In the genomic region with DNA sequence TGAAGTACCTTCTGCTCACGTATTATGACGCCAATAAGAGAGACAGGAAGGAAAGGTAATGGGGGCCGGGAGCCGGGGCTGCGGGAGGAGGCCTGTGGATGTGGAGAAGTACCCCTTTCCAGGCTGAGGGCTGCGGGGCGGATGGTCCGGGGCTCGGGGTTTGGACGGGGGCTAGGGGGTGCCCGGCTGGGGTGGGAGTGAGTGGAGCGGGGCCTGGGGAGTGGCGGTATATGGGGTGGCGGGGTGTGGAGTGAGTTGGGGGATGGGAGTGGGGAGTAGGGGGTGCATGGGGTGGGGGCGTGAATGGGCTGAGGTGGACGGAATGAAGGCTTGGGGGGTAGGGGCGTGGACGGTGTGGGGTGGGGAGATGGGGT, we compare ENCODE assay signal across 8 cellular contexts. TPM values are rescaled to one million over a fixed set of nuclear protein-coding genes. Genes with fewer than 3 reads are reported as not detected.
DNase-seq lines count a peak whose midpoint lies in the region; ATAC-seq and TF ChIP-seq lines count a peak whose summit lies in the region.
"Not testable (repeated sequence)": the region's sequence is repeated elsewhere in the genome, so short reads cannot be mapped to it uniquely, and the experiment has no call there.

No MANE protein-coding gene starts in this region.

- H3K9me2 ChIP-seq in hepatocyte (replicated peaks; ENCODE audit: insufficient read depth), result not testable (repeated sequence)

- peak; percentile 17 for ATAC-seq in GM21529 (IDR thresholded peaks at IDR 0.05; ENCODE audit: unreplicated experiment)
- ATAC-seq in activated T-helper 17 cell treated with anti-CD3 and anti-CD28 coated beads, Interleukin-2, amount 50 U/mL, for 72 hours (replicated peaks); naive B cell (ENCODE audit: low read depth in 2 of 2): not testable (repeated sequence)

- H4K20me1 ChIP-seq in OCI-LY3 (ENCODE audit: insufficient read depth, low read length); hepatocyte (ENCODE audit: insufficient read depth, poor library complexity, severe bottlenecking); smooth muscle cell (ENCODE audit: low read depth): not testable (repeated sequence)

- not testable (repeated sequence) for H3K79me2 ChIP-seq in OCI-LY3 (ENCODE audit: low read length); hepatocyte; smooth muscle cell (ENCODE audit: low read depth)

- not testable (repeated sequence) for H3K4me1 Mint-ChIP-seq in activated T-helper 17 cell treated with anti-CD3 and anti-CD28 coated beads, Interleukin-2, amount 50 U/mL, for 72 hours; naive B cell

- DNase-seq in A673 (ENCODE audit: low spot score); hepatocyte (ENCODE audit: low spot score); naive B cell; smooth muscle cell (lab: John Stamatoyannopoulos, UW; ENCODE audit: unreplicated experiment): not testable (repeated sequence)

- not testable (repeated sequence) for H3K9me3 ChIP-seq in A673 (ENCODE audit: low read depth, low read length, poor library complexity, severe bottlenecking); OCI-LY3 (ENCODE audit: insufficient read depth, low read length); duodenal mucosa (ENCODE audit: control insufficient read depth in 1 of 2, low read length in 2 of 2); hepatocyte (ENCODE audit: low read depth); smooth muscle cell (replicated peaks; ENCODE audit: low read depth)

- intact Hi-C loops in A673 (cut with micrococcal nuclease; ENCODE audit: unreplicated experiment), result loop anchor here (2.0 to 5.0 kb wide), 3 partner anchors 102 to 257 kb away; partner anchors contain the start of gene ANKRD39

- not testable (repeated sequence) for H3K9me3 Mint-ChIP-seq in activated T-helper 17 cell treated with anti-CD3 and anti-CD28 coated beads, Interleukin-2, amount 50 U/mL, for 72 hours; naive B cell

- not testable (repeated sequence) for H3K4me1 ChIP-seq in A673 (ENCODE audit: insufficient read depth, low read length, poor library complexity, severe bottlenecking); OCI-LY3 (ENCODE audit: low read length); duodenal mucosa (ENCODE audit: control insufficient read depth in 1 of 2, insufficient read depth in 2 of 2, low read length in 2 of 2); hepatocyte (ENCODE audit: insufficient read depth); smooth muscle cell (ENCODE audit: low read depth)

- peak overlapping the region; percentile 97 for H3K27ac Mint-ChIP-seq in activated T-helper 17 cell treated with anti-CD3 and anti-CD28 coated beads, Interleukin-2, amount 50 U/mL, for 72 hours
- H3K27ac Mint-ChIP-seq in naive B cell, result peak overlapping the region; percentile 89 to 99 (median 98)

- H3F3A ChIP-seq in smooth muscle cell (ENCODE audit: low read depth), result not testable (repeated sequence)

- peak overlapping the region; percentile 68 for H3K27ac ChIP-seq in A673 (ENCODE audit: low read depth, low read length, poor library complexity, severe bottlenecking)
- H3K27ac ChIP-seq in OCI-LY3 (ENCODE audit: low read length), result peak overlapping the region; percentile 75
- H3K27ac ChIP-seq in duodenal mucosa (ENCODE audit: low read depth, low read length), result peak overlapping the region; percentile 75
- peak overlapping the region; percentile 98 for H3K27ac ChIP-seq in hepatocyte
- H3K27ac ChIP-seq in smooth muscle cell (ENCODE audit: low read depth), result not testable (repeated sequence)

- H2AFZ ChIP-seq in OCI-LY3 (ENCODE audit: low read depth, low read length) (peak overlapping the region; percentile 68; the same call in 1 of the 2 replicates), hepatocyte (peak overlapping the region; percentile 76), smooth muscle cell (ENCODE audit: low read depth) (peak overlapping the region; percentile 67)

- TF ChIP-seq CTCF in A673 (conservative IDR thresholded peaks at IDR 0.05; ENCODE audit: low read depth, low read length); OCI-LY3 (IDR thresholded peaks at IDR 0.05; ENCODE audit: low read depth, low read length); hepatocyte (IDR thresholded peaks at IDR 0.05; ENCODE audit: poor library complexity); smooth muscle cell (IDR thresholded peaks at IDR 0.05; ENCODE audit: borderline replicate concordance, insufficient read depth, poor library complexity, severe bottlenecking): not testable (repeated sequence)

- not testable (repeated sequence) for BruUV-seq in A673 (replicated peaks; lab: Mats Ljungman, UMichigan)

- H3K27me3 Mint-ChIP-seq in activated T-helper 17 cell treated with anti-CD3 and anti-CD28 coated beads, Interleukin-2, amount 50 U/mL, for 72 hours, result not testable (repeated sequence)
- H3K27me3 Mint-ChIP-seq in naive B cell, result peaks cover 0 to 19% (median 6%) of the 10 kb centered on the region in 3 donors

- H3K4me2 ChIP-seq in OCI-LY3 (ENCODE audit: low read length), result peak overlapping the region; percentile 37
- peak overlapping the region; percentile 99 for H3K4me2 ChIP-seq in hepatocyte
- peak overlapping the region; percentile 80 for H3K4me2 ChIP-seq in smooth muscle cell

- peak overlapping the region; percentile 74 for H3K9ac ChIP-seq in OCI-LY3 (ENCODE audit: low read length)
- peak overlapping the region; percentile 51 to 79 for H3K9ac ChIP-seq in duodenal mucosa (ENCODE audit: low read depth in 1 of 2, low read length in 2 of 2)
- H3K9ac ChIP-seq in smooth muscle cell (ENCODE audit: low read depth), result not testable (repeated sequence)

- H3K36me3 ChIP-seq in A673 (ENCODE audit: insufficient read depth, low read length, poor library complexity, severe bottlenecking); OCI-LY3 (replicated peaks; ENCODE audit: low read depth, low read length); duodenal mucosa (ENCODE audit: control insufficient read depth in 1 of 2, insufficient read depth in 2 of 2, low read length in 2 of 2); hepatocyte (replicated peaks; ENCODE audit: insufficient read depth, low read depth); smooth muscle cell (ENCODE audit: low read depth): not testable (repeated sequence)

- WGBS in hepatocyte (ENCODE audit: low lambda C conversion rate, missing lambda C conversion rate), result 0% methylated on average over 9 of the region's 18 CpGs
- 3% methylated on average over 13 of the region's 18 CpGs for WGBS in smooth muscle cell (ENCODE audit: low lambda C conversion rate)

- not testable (repeated sequence) for H3K27me3 ChIP-seq in A673 (replicated peaks; ENCODE audit: insufficient read depth, low read depth, low read length, poor library complexity); OCI-LY3 (ENCODE audit: low read depth, low read length); duodenal mucosa (ENCODE audit: control insufficient read depth in 1 of 2, insufficient read depth in 2 of 2, low read length in 2 of 2); hepatocyte; smooth muscle cell (ENCODE audit: low read depth)

- H3K4me3 ChIP-seq in A673 (ENCODE audit: low read depth, low read length, poor library complexity, severe bottlenecking) (peak overlapping the region; percentile 61), OCI-LY3 (ENCODE audit: low read length) (peak overlapping the region; percentile 79), duodenal mucosa (ENCODE audit: low read depth in 1 of 2, low read length in 2 of 2) (peak overlapping the region; percentile 61 to 75), hepatocyte (peak overlapping the region; percentile 50), smooth muscle cell (peak overlapping the region; percentile 67)

- CTCF ChIA-PET in A673 (lab: Charles Lee), result not testable (repeated sequence)

- not testable (repeated sequence) for H3K36me3 Mint-ChIP-seq in activated T-helper 17 cell treated with anti-CD3 and anti-CD28 coated beads, Interleukin-2, amount 50 U/mL, for 72 hours (ENCODE audit: low read depth); naive B cell

- peak overlapping the region; percentile 99 for H3K4me3 Mint-ChIP-seq in activated T-helper 17 cell treated with anti-CD3 and anti-CD28 coated beads, Interleukin-2, amount 50 U/mL, for 72 hours
- H3K4me3 Mint-ChIP-seq in naive B cell, result peak overlapping the region; percentile 92 to 99 (median 98)

- POLR2A ChIA-PET in A673 (lab: Charles Lee; ENCODE audit: low non-redundant PET), result not testable (repeated sequence)

RNA-seq across cellular contexts. Expression of gene ANKRD36, which starts 0.9 kb away (rescaled TPM):
- total RNA-seq in A673 (2021) (19.6 and 23.8 TPM in 2 replicates), hepatocyte (15.6 TPM in 2 replicates), smooth muscle cell (14.7 and 35.9 TPM in 2 replicates)
- 10 to 100 TPM; 48.7 to 62.2 TPM for total RNA-seq in activated T-helper 17 cell treated with anti-CD3 and anti-CD28 coated beads, Interleukin-2, amount 50 U/mL, for 72 hours
- polyA plus RNA-seq in hepatocyte (9.3 and 12.1 TPM in 2 replicates), naive B cell (ENCODE audit: low read depth in 6 of 6) (10 to 100 TPM in 1 of 6 donors, 1 to 10 TPM in 4, under 1 TPM in 1; 0.47 to 11.1 (median 5.5) TPM), smooth muscle cell (4.3 and 10.2 TPM in 2 replicates)

RNA-seq across cellular contexts. Expression of gene FAHD2B, which starts 19.2 kb away (rescaled TPM):
- 6.3 and 9.0 TPM in 2 replicates for total RNA-seq in A673 (2021)
- total RNA-seq in activated T-helper 17 cell treated with anti-CD3 and anti-CD28 coated beads, Interleukin-2, amount 50 U/mL, for 72 hours, result 10 to 100 TPM; 13.7 to 19.9 TPM
- total RNA-seq in hepatocyte, result 9.3 and 15.2 TPM in 2 replicates
- 15.5 and 21.1 TPM in 2 replicates for polyA plus RNA-seq in hepatocyte
- 1 to 10 TPM; 4.8 to 9.3 (median 5.9) TPM for polyA plus RNA-seq in naive B cell (ENCODE audit: low read depth in 6 of 6)
- 14.6 and 16.0 TPM in 2 replicates for total RNA-seq in smooth muscle cell
- 31.2 and 37.6 TPM in 2 replicates for polyA plus RNA-seq in smooth muscle cell

Comparison
In these comparisons a context has a peak if more than half of its experiments do, and no peak if none do; other contexts are left out.
1. H3K4me2 ChIP-seq: peak in every context shown above with its lines; median percentile 99 in hepatocyte; 80 in smooth muscle cell; 37 in OCI-LY3.